9 cellular contexts compared by ENCODE assay signal in genomic region chr2:105179469-105180372, GRCh38.
A peak's percentile ranks its signal among the peaks of the same experiment; 100 is the strongest.
DNase-seq lines count a peak whose midpoint lies in the region; FAIRE-seq and TF ChIP-seq lines count a peak whose summit lies in the region.
"Had no signal": no experiment of that assay in that cellular context is flagged by ENCODE, and none has a peak within 500 bp of the region (broad histone marks: within the 10 kb centered on the region; RNA-seq: fewer than 3 reads in every experiment).

No MANE protein-coding gene starts in this region.

- no peaks in the 10 kb centered on the region for H3K36me3 Mint-ChIP-seq in activated CD4-positive, alpha-beta T cell treated with anti-CD3 and anti-CD28 coated beads, Interleukin-2, amount 10 ng/mL, durations not matched to agents 7 days and 5 days (ENCODE audit: low read depth)

- H3K27me3 ChIP-seq in MG63: peaks cover 2% of the 10 kb centered on the region; the same call in 1 of the 2 replicates

- H3K4me3 ChIP-seq in MG63 (no peak overlapping the region), WI38 (ENCODE audit: low read depth, low read length) (no peak overlapping the region)

- POLR2A ChIA-PET in activated CD4-positive, alpha-beta T cell treated with anti-CD3 and anti-CD28 coated beads, Interleukin-2, amount 10 ng/mL, durations not matched to agents 7 days and 5 days (lab: Charles Lee): no interaction called here

- H3K27ac Mint-ChIP-seq in activated CD4-positive, alpha-beta T cell treated with anti-CD3 and anti-CD28 coated beads, Interleukin-2, amount 10 ng/mL, durations not matched to agents 7 days and 5 days: no peak overlapping the region
- H3K27ac Mint-ChIP-seq: activated B cell treated with CpG ODN at 0.5 μM for 24 hours had no signal

- CTCF ChIA-PET in activated CD4-positive, alpha-beta T cell treated with anti-CD3 and anti-CD28 coated beads, Interleukin-2, amount 10 ng/mL, durations not matched to agents 7 days and 5 days (lab: Charles Lee): no interaction called here

- peak; percentile 21 for DNase-seq in G401 (ENCODE audit: low spot score)
- DNase-seq in MG63: peak; percentile 78
- peak; percentile 61 for DNase-seq in inferior parietal cortex (ENCODE audit: extremely low spot score)
- DNase-seq in NCI-H1048 (lab: John Stamatoyannopoulos, UW): no peak
- no peak for DNase-seq in stimulated activated CD4-positive, alpha-beta T cell treated with anti-CD3 and anti-CD28 coated beads, Interleukin-4, amount 100 ng/mL, for 4 hours
- DNase-seq in GM19239 (ENCODE audit: insufficient read length, low spot score): no peak
- DNase-seq in activated CD4-positive, alpha-beta T cell treated with anti-CD3 and anti-CD28 coated beads, Interleukin-2, amount 10 ng/mL, durations not matched to agents 7 days and 5 days: no peak
- DNase-seq: activated B cell treated with CpG ODN at 0.5 μM for 24 hours had no signal

- no peaks in the 10 kb centered on the region for H3K9me3 Mint-ChIP-seq in activated CD4-positive, alpha-beta T cell treated with anti-CD3 and anti-CD28 coated beads, Interleukin-2, amount 10 ng/mL, durations not matched to agents 7 days and 5 days
- H3K9me3 Mint-ChIP-seq: activated B cell treated with CpG ODN at 0.5 μM for 24 hours had no signal

- peaks cover 2% of the 10 kb centered on the region for H3K27me3 Mint-ChIP-seq in activated CD4-positive, alpha-beta T cell treated with anti-CD3 and anti-CD28 coated beads, Interleukin-2, amount 10 ng/mL, durations not matched to agents 7 days and 5 days
- H3K27me3 Mint-ChIP-seq: activated B cell treated with CpG ODN at 0.5 μM for 24 hours had no signal

- no peaks in the 10 kb centered on the region for H3K9me3 ChIP-seq in MG63

- FAIRE-seq in GM19239 (lab: Jason Lieb, UNC): no peak

- in situ Hi-C loops in G401 (cut with HindIII; ENCODE audit: low sequenced_read_pairs): no loop called here

- no peak overlapping the region for H3K4me3 Mint-ChIP-seq in activated CD4-positive, alpha-beta T cell treated with anti-CD3 and anti-CD28 coated beads, Interleukin-2, amount 10 ng/mL, durations not matched to agents 7 days and 5 days
- H3K4me3 Mint-ChIP-seq: activated B cell treated with CpG ODN at 0.5 μM for 24 hours had no signal

- peak; percentile 46 for TF ChIP-seq CTCF in WI38 (IDR thresholded peaks at IDR 0.05; ENCODE audit: low read depth, low read length)

- H3K4me1 Mint-ChIP-seq in activated CD4-positive, alpha-beta T cell treated with anti-CD3 and anti-CD28 coated beads, Interleukin-2, amount 10 ng/mL, durations not matched to agents 7 days and 5 days: no peaks in the 10 kb centered on the region

- H3K36me3 ChIP-seq in MG63: no peaks in the 10 kb centered on the region

Comparison
In these comparisons a context has a peak if more than half of its experiments do, and no peak if none do; other contexts are left out.
1. DNase-seq: peak in G401 (single experiment), MG63 (single experiment) and inferior parietal cortex (single experiment); none in NCI-H1048 (single experiment), stimulated activated CD4-positive, alpha-beta T cell treated with anti-CD3 and anti-CD28 coated beads, Interleukin-4, amount 100 ng/mL, for 4 hours (0 of 2), GM19239 (single experiment) and activated CD4-positive, alpha-beta T cell treated with anti-CD3 and anti-CD28 coated beads, Interleukin-2, amount 10 ng/mL, durations not matched to agents 7 days and 5 days (single experiment).